In the genomic region with DNA sequence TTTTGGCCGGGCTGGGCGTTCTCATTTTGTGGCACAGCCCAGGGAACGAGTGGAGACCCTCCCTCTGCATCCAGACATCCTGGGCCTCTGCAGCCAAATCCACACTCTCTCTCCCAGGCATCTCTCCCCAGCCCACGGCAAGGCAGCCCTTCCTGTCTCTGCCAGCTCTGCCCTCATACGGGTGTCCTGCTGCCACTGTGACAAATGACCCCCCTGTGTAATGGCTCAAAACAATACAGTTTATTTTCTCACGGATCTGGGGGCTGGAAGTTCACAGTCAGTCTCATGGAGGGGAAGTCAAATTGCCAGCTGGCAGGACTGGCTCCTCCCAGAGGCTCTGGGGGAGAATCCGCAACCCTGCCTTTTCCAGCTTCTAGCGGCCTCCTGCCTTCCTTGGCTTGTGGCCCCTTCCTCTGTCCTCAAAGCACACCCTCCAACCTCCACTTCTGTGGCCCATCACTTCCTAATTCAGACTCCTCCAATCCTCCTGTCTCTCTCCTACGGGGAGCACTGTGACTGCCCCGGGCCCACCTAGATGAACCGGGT, we compare ENCODE assay signal across 1 cellular context.
TF ChIP-seq lines count a peak whose summit lies in the region.

No MANE protein-coding gene starts in this region.

TF ChIP-seq in HCT116, 20 proteins besides CTCF, POLR2A, EP300 and RAD21 (continued from another document):
- TF ChIP-seq, protein P1, sequence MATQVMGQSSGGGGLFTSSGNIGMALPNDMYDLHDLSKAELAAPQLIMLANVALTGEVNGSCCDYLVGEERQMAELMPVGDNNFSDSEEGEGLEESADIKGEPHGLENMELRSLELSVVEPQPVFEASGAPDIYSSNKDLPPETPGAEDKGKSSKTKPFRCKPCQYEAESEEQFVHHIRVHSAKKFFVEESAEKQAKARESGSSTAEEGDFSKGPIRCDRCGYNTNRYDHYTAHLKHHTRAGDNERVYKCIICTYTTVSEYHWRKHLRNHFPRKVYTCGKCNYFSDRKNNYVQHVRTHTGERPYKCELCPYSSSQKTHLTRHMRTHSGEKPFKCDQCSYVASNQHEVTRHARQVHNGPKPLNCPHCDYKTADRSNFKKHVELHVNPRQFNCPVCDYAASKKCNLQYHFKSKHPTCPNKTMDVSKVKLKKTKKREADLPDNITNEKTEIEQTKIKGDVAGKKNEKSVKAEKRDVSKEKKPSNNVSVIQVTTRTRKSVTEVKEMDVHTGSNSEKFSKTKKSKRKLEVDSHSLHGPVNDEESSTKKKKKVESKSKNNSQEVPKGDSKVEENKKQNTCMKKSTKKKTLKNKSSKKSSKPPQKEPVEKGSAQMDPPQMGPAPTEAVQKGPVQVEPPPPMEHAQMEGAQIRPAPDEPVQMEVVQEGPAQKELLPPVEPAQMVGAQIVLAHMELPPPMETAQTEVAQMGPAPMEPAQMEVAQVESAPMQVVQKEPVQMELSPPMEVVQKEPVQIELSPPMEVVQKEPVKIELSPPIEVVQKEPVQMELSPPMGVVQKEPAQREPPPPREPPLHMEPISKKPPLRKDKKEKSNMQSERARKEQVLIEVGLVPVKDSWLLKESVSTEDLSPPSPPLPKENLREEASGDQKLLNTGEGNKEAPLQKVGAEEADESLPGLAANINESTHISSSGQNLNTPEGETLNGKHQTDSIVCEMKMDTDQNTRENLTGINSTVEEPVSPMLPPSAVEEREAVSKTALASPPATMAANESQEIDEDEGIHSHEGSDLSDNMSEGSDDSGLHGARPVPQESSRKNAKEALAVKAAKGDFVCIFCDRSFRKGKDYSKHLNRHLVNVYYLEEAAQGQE (IDR thresholded peaks at IDR 0.05; ENCODE audit: low read depth): no peak
- TF ChIP-seq ELF1 (IDR thresholded peaks at IDR 0.05; ENCODE audit: borderline replicate concordance, low read depth) (no peak), ATF3 (IDR thresholded peaks at IDR 0.05) (no peak), SIN3A (IDR thresholded peaks at IDR 0.05; ENCODE audit: low read depth) (no peak), TCF7L2 (IDR thresholded peaks at IDR 0.05; ENCODE audit: borderline replicate concordance, extremely low read depth, insufficient read depth, insufficient read length) (no peak), CEBPB (IDR thresholded peaks at IDR 0.05; ENCODE audit: low read depth) (no peak), SP1 (IDR thresholded peaks at IDR 0.05; ENCODE audit: low read depth) (no peak), ZFX (IDR thresholded peaks at IDR 0.05) (no peak), JUND (IDR thresholded peaks at IDR 0.05) (no peak), EZH2 (IDR thresholded peaks at IDR 0.05) (no peak)
- TF ChIP-seq, protein P2, sequence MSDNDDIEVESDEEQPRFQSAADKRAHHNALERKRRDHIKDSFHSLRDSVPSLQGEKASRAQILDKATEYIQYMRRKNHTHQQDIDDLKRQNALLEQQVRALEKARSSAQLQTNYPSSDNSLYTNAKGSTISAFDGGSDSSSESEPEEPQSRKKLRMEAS (IDR thresholded peaks at IDR 0.05): no peak
